10 cellular contexts compared by ENCODE assay signal in genomic region chr9:89923961-89924504, GRCh38.
DNase-seq lines count a peak whose midpoint lies in the region; ATAC-seq, FAIRE-seq and TF ChIP-seq lines count a peak whose summit lies in the region.
"Had no signal": no experiment of that assay in that cellular context is flagged by ENCODE, and none has a peak within 500 bp of the region (broad histone marks: within the 10 kb centered on the region; RNA-seq: fewer than 3 reads in every experiment).

No MANE protein-coding gene starts in this region.

- no peak for ATAC-seq in esophagus mucosa
- ATAC-seq in aorta (ENCODE audit: low FRiP score): no peak

- intact Hi-C loops in aorta (cut with DNase I): no loop called here

- H3K27me3 ChIP-seq in aorta (ENCODE audit: control insufficient read depth in 1 of 2, insufficient read depth in 2 of 2, low read length in 1 of 2): no peaks in the 10 kb centered on the region
- H3K27me3 ChIP-seq: neutrophil had no signal

- H3K27ac ChIP-seq in VCaP (peak overlapping the region; percentile 85; the same call in 1 of the 2 replicates), aorta (ENCODE audit: low read depth in 1 of 2, low read length in 2 of 2) (no peak overlapping the region)
- H3K27ac ChIP-seq: neutrophil had no signal

- H3K4me3 ChIP-seq in choroid plexus epithelial cell (ENCODE audit: low read depth, low read length) (no peak overlapping the region), aorta (ENCODE audit: low read length in 2 of 2) (no peak overlapping the region)

- DNase-seq in Daoy (ENCODE audit: low read depth): peak; percentile 21
- peak; percentile 9 for DNase-seq in choroid plexus epithelial cell (ENCODE audit: low read depth)
- DNase-seq in stimulated activated CD4-positive, alpha-beta T cell treated with anti-CD3 and anti-CD28 coated beads, Interleukin-1b, Interleukin-23, amount 100 ng/mL, for 4 hours (ENCODE audit: low read depth in 2 of 2): peak; percentile 10 to 15
- no peak for DNase-seq in pons (ENCODE audit: low spot score)
- DNase-seq in GM19239 (ENCODE audit: insufficient read length, low spot score): no peak
- no peak for DNase-seq in aorta
- DNase-seq: Karpas-422 had no signal

- H3K36me3 ChIP-seq in aorta (ENCODE audit: control insufficient read depth in 1 of 2, insufficient read depth in 2 of 2, low read length in 1 of 2): no peaks in the 10 kb centered on the region
- H3K36me3 ChIP-seq: neutrophil had no signal

- no peaks in the 10 kb centered on the region for H3K4me1 ChIP-seq in aorta (ENCODE audit: control insufficient read depth in 1 of 2, insufficient read depth in 2 of 2, low read length in 2 of 2)

- no peaks in the 10 kb centered on the region for H3K9me3 ChIP-seq in aorta (ENCODE audit: control insufficient read depth, low read length)
- H3K9me3 ChIP-seq: neutrophil had no signal

- WGBS in aorta, 2 donors: 59 to 68% methylated on average over 12 of the region's 12 CpGs

- FAIRE-seq in GM19239 (lab: Jason Lieb, UNC): no peak

- no peak for TF ChIP-seq CTCF in VCaP (conservative IDR thresholded peaks at IDR 0.05)
- TF ChIP-seq CTCF in choroid plexus epithelial cell (conservative IDR thresholded peaks at IDR 0.05; ENCODE audit: low read depth, low read length): peak; percentile 21

Comparison
In these comparisons a context has a peak if more than half of its experiments do, and no peak if none do; other contexts are left out.
1. DNase-seq: peak in Daoy (single experiment), choroid plexus epithelial cell (single experiment) and stimulated activated CD4-positive, alpha-beta T cell treated with anti-CD3 and anti-CD28 coated beads, Interleukin-1b, Interleukin-23, amount 100 ng/mL, for 4 hours (2 of 2); none in pons (single experiment), GM19239 (single experiment) and aorta (0 of 2).